In the genomic region with DNA sequence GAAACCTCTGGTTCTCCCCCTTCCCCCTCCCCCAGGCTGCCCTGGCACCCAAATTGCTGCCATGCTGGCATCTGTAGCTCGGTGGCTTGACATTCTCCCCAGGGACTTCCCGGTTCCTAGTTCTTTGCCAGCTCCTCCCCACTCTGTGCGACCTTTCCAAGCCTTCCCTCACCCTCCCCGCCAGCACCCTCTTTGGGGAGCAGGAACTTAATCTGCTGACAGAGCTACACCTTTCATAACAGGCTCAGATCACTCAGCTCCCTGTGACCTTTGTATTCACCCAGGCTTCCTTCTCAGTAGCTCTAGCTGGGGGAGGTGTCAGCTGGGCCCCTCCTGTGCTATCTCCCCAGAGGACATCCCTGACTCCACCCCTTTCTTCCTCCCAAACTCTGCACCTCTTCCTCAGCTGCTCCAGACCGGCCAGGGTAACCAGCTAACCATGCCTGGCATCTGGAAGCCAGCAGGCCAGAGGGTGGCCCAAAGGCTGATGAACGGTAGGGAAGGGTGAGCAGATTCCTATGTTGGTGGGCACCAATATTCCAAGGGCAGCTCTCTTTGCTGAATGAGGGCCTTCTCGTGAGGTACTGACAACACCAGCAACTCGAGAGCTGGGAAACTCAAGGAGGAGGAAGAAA, we compare ENCODE assay signal across 8 cellular contexts. TPM values are rescaled to one million over a fixed set of nuclear protein-coding genes. Genes with fewer than 3 reads are reported as not detected.
A peak's percentile ranks its signal among the peaks of the same experiment; 100 is the strongest.
DNase-seq lines count a peak whose midpoint lies in the region; ATAC-seq, FAIRE-seq and TF ChIP-seq lines count a peak whose summit lies in the region.

No MANE protein-coding gene starts in this region.

- H2AFZ ChIP-seq in osteoblast (ENCODE audit: low read length) = peak overlapping the region; percentile 80

- no peak for DNase-seq in GM12891 (ENCODE audit: insufficient read length, low spot score)
- DNase-seq in NCI-H2107 treated with DMSO at 0.1 percent for 48 hours (lab: John Stamatoyannopoulos, UW; ENCODE audit: unreplicated experiment) = peak; percentile 83
- DNase-seq in osteoblast (ENCODE audit: insufficient read length, low spot score, missing footprints) = peak; percentile 73
- no peak for DNase-seq in CD8-positive, alpha-beta T cell
- no peak for DNase-seq in activated effector memory CD4-positive, alpha-beta T cell treated with anti-CD3 and anti-CD28 coated beads, Interleukin-2, amount 50 U/mL, for 16 hours

- intact Hi-C loops in CD8-positive, alpha-beta T cell (cut with DNase I, micrococcal nuclease) = loop anchor here (5.0 to 10.0 kb wide), 3 partner anchors 175 to 295 kb away; partner anchors contain the start of genes BCDIN3D (in 1 of the 2), LARP4 (in 1 of the 2) and LIMA1 (in 1 of the 2)

- H3K27me3 Mint-ChIP-seq in CD8-positive, alpha-beta T cell (ENCODE audit: low read depth) = no peaks in the 10 kb centered on the region

- CTCF ChIA-PET in CD8-positive, alpha-beta T cell (lab: Charles Lee) = interaction anchor here (1.0 to 7.6 kb wide), 17 partner anchors 11 to 204 kb away, joined by 3 to 121 read pairs (median 8); partner anchors contain the start of genes CERS5 and SMARCD1

- H3K27ac Mint-ChIP-seq in CD8-positive, alpha-beta T cell = no peak overlapping the region

- POLR2A ChIA-PET in CD8-positive, alpha-beta T cell (lab: Charles Lee) = interaction anchor here (2.6 to 4.7 kb wide), 2 partner anchors 25 to 54 kb away, joined by 9 to 50 read pairs; partner anchors contain the start of gene SMARCD1

- TF ChIP-seq CTCF in osteoblast (IDR thresholded peaks at IDR 0.05; ENCODE audit: extremely low read depth, low read depth, low read length) = no peak
- TF ChIP-seq CTCF in CD8-positive, alpha-beta T cell (IDR thresholded peaks at IDR 0.05) = no peak

- peak; percentile 67 for FAIRE-seq in GM12891 (lab: Jason Lieb, UNC)

- H3K4me2 ChIP-seq in osteoblast (ENCODE audit: insufficient read depth, low read length) = peak overlapping the region; percentile 70

- H3K4me3 ChIP-seq in duodenal mucosa (ENCODE audit: low read depth in 1 of 2, low read length in 2 of 2) = peak overlapping the region; percentile 55 to 65
- peak overlapping the region; percentile 30 for H3K4me3 ChIP-seq in osteoblast (ENCODE audit: insufficient read depth, low read length)
- H3K4me3 ChIP-seq in CD8-positive, alpha-beta T cell (ENCODE audit: low read depth, low read length) = no peak overlapping the region

- H3K4me3 Mint-ChIP-seq in CD8-positive, alpha-beta T cell = no peak overlapping the region

- H3K4me1 ChIP-seq in duodenal mucosa (ENCODE audit: control insufficient read depth in 1 of 2, insufficient read depth in 2 of 2, low read length in 2 of 2) (peaks cover 37 to 66% of the 10 kb centered on the region in 2 donors), osteoblast (ENCODE audit: insufficient read depth, low read length) (peaks cover 23% of the 10 kb centered on the region)
- H3K4me1 ChIP-seq in CD8-positive, alpha-beta T cell (ENCODE audit: insufficient read depth, low read length) = peaks cover 22% of the 10 kb centered on the region

- no peaks in the 10 kb centered on the region for H3K27me3 ChIP-seq in duodenal mucosa (ENCODE audit: control insufficient read depth in 1 of 2, insufficient read depth in 2 of 2, low read length in 2 of 2)
- no peaks in the 10 kb centered on the region for H3K27me3 ChIP-seq in osteoblast (ENCODE audit: insufficient read depth, low read length)
- H3K27me3 ChIP-seq in CD8-positive, alpha-beta T cell (ENCODE audit: insufficient read depth, low read length) = no peaks in the 10 kb centered on the region

- H3K9ac ChIP-seq in duodenal mucosa (ENCODE audit: low read depth in 1 of 2, low read length in 2 of 2) = peak overlapping the region; percentile 44 to 77

- TF ChIP-seq POLR2A in GM12891 (IDR thresholded peaks at IDR 0.05; ENCODE audit: low read depth, low read length) = no peak

- peaks cover 14% of the 10 kb centered on the region for H3K36me3 Mint-ChIP-seq in CD8-positive, alpha-beta T cell

- H3K9me3 Mint-ChIP-seq in CD8-positive, alpha-beta T cell = no peaks in the 10 kb centered on the region

- peaks cover 0 to 2% of the 10 kb centered on the region in 2 donors for H3K9me3 ChIP-seq in duodenal mucosa (ENCODE audit: control insufficient read depth in 1 of 2, low read length in 2 of 2)
- no peaks in the 10 kb centered on the region for H3K9me3 ChIP-seq in osteoblast (ENCODE audit: low read depth, low read length)
- H3K9me3 ChIP-seq in CD8-positive, alpha-beta T cell (ENCODE audit: low read length) = no peaks in the 10 kb centered on the region

- H3K79me2 ChIP-seq in osteoblast (ENCODE audit: insufficient read depth, low read length) = peaks cover 25% of the 10 kb centered on the region

- H3K36me3 ChIP-seq in duodenal mucosa (ENCODE audit: control insufficient read depth in 1 of 2, insufficient read depth in 2 of 2, low read length in 2 of 2) (peaks cover 0 to 15% of the 10 kb centered on the region in 2 donors), osteoblast (ENCODE audit: insufficient read depth, low read length) (no peaks in the 10 kb centered on the region)
- H3K36me3 ChIP-seq in CD8-positive, alpha-beta T cell (ENCODE audit: insufficient read depth, low read length) = no peaks in the 10 kb centered on the region

- H4K20me1 ChIP-seq in osteoblast (ENCODE audit: insufficient read depth, low read length) = peaks cover 3% of the 10 kb centered on the region

- no peak for ATAC-seq in CD8-positive, alpha-beta T cell
- no peak for ATAC-seq in HG02885 (IDR thresholded peaks at IDR 0.05; ENCODE audit: poor library complexity, unreplicated experiment)
- no peak for ATAC-seq in HG02623 (IDR thresholded peaks at IDR 0.05; ENCODE audit: unreplicated experiment)

- H3K27ac ChIP-seq in duodenal mucosa (ENCODE audit: low read depth, low read length) (peak overlapping the region; percentile 87), osteoblast (ENCODE audit: low read depth, low read length) (peak overlapping the region; percentile 70)
- no peak overlapping the region for H3K27ac ChIP-seq in CD8-positive, alpha-beta T cell (ENCODE audit: low read depth, low read length)

- peaks cover 20% of the 10 kb centered on the region for H3K4me1 Mint-ChIP-seq in CD8-positive, alpha-beta T cell (ENCODE audit: low read depth)

TF ChIP-seq in GM12891, 5 proteins besides CTCF, POLR2A, EP300 and RAD21:
- TF ChIP-seq SPI1 (IDR thresholded peaks at IDR 0.05; ENCODE audit: low read depth, low read length) (no peak), POU2F2 (IDR thresholded peaks at IDR 0.05; ENCODE audit: low read depth, low read length) (no peak), POLR2AphosphoS5 (IDR thresholded peaks at IDR 0.05; ENCODE audit: low read depth, low read length) (no peak), PAX5 (IDR thresholded peaks at IDR 0.05; ENCODE audit: insufficient read depth, low read length, severe bottlenecking) (no peak)

RNA-seq across cellular contexts. Expression of gene COX14, which starts 1.8 kb away (rescaled TPM):
- 97.6 TPM for polyA plus RNA-seq in GM12891 (2012; ENCODE audit: low read depth, missing spikeins)
- total RNA-seq in osteoblast = 29.0 and 29.8 TPM in 2 replicates
- total RNA-seq in CD8-positive, alpha-beta T cell = 10 to 100 TPM; 42.2 to 43.3 TPM

RNA-seq across cellular contexts. Expression of gene GPD1, which starts 6.4 kb away (rescaled TPM):
- 0.27 TPM for polyA plus RNA-seq in GM12891 (2012; ENCODE audit: low read depth, missing spikeins)
- under 0.01 TPM in 1 of 2 replicates, not detected in the other for total RNA-seq in osteoblast
- under 1 TPM; 0.24 to 0.50 TPM for total RNA-seq in CD8-positive, alpha-beta T cell

RNA-seq across cellular contexts. Expression of gene SMARCD1, which starts 25.1 kb away (rescaled TPM):
- polyA plus RNA-seq in GM12891 (2012; ENCODE audit: low read depth, missing spikeins) = 41.2 TPM
- total RNA-seq in osteoblast = 50.3 and 53.0 TPM in 2 replicates
- 10 to 100 TPM; 90.2 to 92.1 TPM for total RNA-seq in CD8-positive, alpha-beta T cell

RNA-seq across cellular contexts. Expression of gene ASIC1, which starts 52.8 kb away (rescaled TPM):
- polyA plus RNA-seq in GM12891 (2012; ENCODE audit: low read depth, missing spikeins) = 0.17 TPM
- 0.72 and 0.88 TPM in 2 replicates for total RNA-seq in osteoblast
- 1 to 10 TPM; 2.9 to 3.8 TPM for total RNA-seq in CD8-positive, alpha-beta T cell

RNA-seq across cellular contexts. Expression of gene CERS5, which starts 56.9 kb away (rescaled TPM):
- 24.4 TPM for polyA plus RNA-seq in GM12891 (2012; ENCODE audit: low read depth, missing spikeins)
- 30.9 and 33.7 TPM in 2 replicates for total RNA-seq in osteoblast
- total RNA-seq in CD8-positive, alpha-beta T cell = 10 to 100 TPM; 45.2 to 46.2 TPM

Comparison
In these comparisons a context has a peak if more than half of its experiments do, and no peak if none do; other contexts are left out.
1. DNase-seq: peak in NCI-H2107 treated with DMSO at 0.1 percent for 48 hours (single experiment) and osteoblast (single experiment); none in GM12891 (single experiment), CD8-positive, alpha-beta T cell (0 of 7) and activated effector memory CD4-positive, alpha-beta T cell treated with anti-CD3 and anti-CD28 coated beads, Interleukin-2, amount 50 U/mL, for 16 hours (single experiment).